Comparison of ENCODE assay signal across 8 cellular contexts in genomic region chr11:119206512-119207299, GRCh38. TPM values are rescaled to one million over a fixed set of nuclear protein-coding genes. Genes with fewer than 3 reads are reported as not detected.
DNase-seq lines count a peak whose midpoint lies in the region; ATAC-seq and TF ChIP-seq lines count a peak whose summit lies in the region.

No MANE protein-coding gene starts in this region.

- no peak for TF ChIP-seq RAD21 in liver (IDR thresholded peaks at IDR 0.05)

- peak overlapping the region; percentile 42 for H3K27ac ChIP-seq in ACC112 (ENCODE audit: low read depth, low read length)
- peak overlapping the region; percentile 90 for H3K27ac ChIP-seq in VCaP
- peak overlapping the region; percentile 83 to 88 for H3K27ac ChIP-seq in liver (ENCODE audit: low read depth in 1 of 2, low read length in 2 of 2)

- TF ChIP-seq CTCF in VCaP (conservative IDR thresholded peaks at IDR 0.05) (no peak), liver (IDR thresholded peaks at IDR 0.05; ENCODE audit: low read depth, low read length, missing input control) (no peak)

- ATAC-seq in GM18909 (IDR thresholded peaks at IDR 0.05; ENCODE audit: poor library complexity, unreplicated experiment) (peak; percentile 25), HG03460 (IDR thresholded peaks at IDR 0.05; ENCODE audit: unreplicated experiment) (peak; percentile 26)

- peak overlapping the region; percentile 59 to 71 for H3K9ac ChIP-seq in liver (ENCODE audit: low read depth in 1 of 2, low read length in 2 of 2)

- peak overlapping the region; percentile 91 for H3K4me3 ChIP-seq in ACC112 (ENCODE audit: low read depth, low read length)
- peak overlapping the region; percentile 91 to 99 (median 94) for H3K4me3 ChIP-seq in liver (ENCODE audit: low read depth in 1 of 3, low read length in 3 of 3)

- DNase-seq in cerebellum (ENCODE audit: low spot score) (peak; percentile 25), inferior parietal cortex (ENCODE audit: extremely low spot score) (no peak)
- DNase-seq in stimulated activated CD4-positive, alpha-beta T cell treated with anti-CD3 and anti-CD28 coated beads, Interleukin-2, amount 100 ng/mL, for 48 hours = peak; percentile 46 to 51

- H3K27me3 ChIP-seq in ACC112 (ENCODE audit: insufficient read depth, low read length) (no peaks in the 10 kb centered on the region), liver (ENCODE audit: control insufficient read depth in 4 of 4, insufficient read depth in 4 of 4, low read length in 3 of 4) (no peaks in the 10 kb centered on the region)

- H3K9me3 ChIP-seq in liver (ENCODE audit: control insufficient read depth in 4 of 4, low read length in 3 of 4) = no peaks in the 10 kb centered on the region

- H2AFZ ChIP-seq in ACC112 (ENCODE audit: low read length, unreplicated experiment) = peak overlapping the region; percentile 55

- H3K4me1 ChIP-seq in ACC112 (ENCODE audit: control insufficient read depth, insufficient read depth, low read length, unreplicated experiment) (peaks cover 6% of the 10 kb centered on the region), liver (ENCODE audit: control insufficient read depth in 4 of 4, insufficient read depth in 4 of 4, low read length in 3 of 4) (peaks cover 3 to 13% (median 11%) of the 10 kb centered on the region in 4 donors)

- 3% methylated on average over 40 of the region's 40 CpGs for WGBS in liver

- H3K79me2 ChIP-seq in ACC112 (ENCODE audit: control insufficient read depth, insufficient read depth, low read length, unreplicated experiment) = peaks cover 47% of the 10 kb centered on the region

- H3K36me3 ChIP-seq in ACC112 (ENCODE audit: insufficient read depth, low read length) (no peaks in the 10 kb centered on the region), liver (ENCODE audit: control insufficient read depth in 4 of 4, insufficient read depth in 3 of 4, low read depth in 1 of 4, low read length in 3 of 4) (no peaks in the 10 kb centered on the region)

TF ChIP-seq in liver, 16 proteins besides CTCF, POLR2A, EP300 and RAD21:
- TF ChIP-seq FOXA2 (IDR thresholded peaks at IDR 0.05) (no peak), TAF1 (conservative IDR thresholded peaks at IDR 0.05) (no peak), REST (IDR thresholded peaks at IDR 0.05) (no peak), EGR1 (IDR thresholded peaks at IDR 0.05; ENCODE audit: low read depth in 2 of 2) (no peak), YY1 (IDR thresholded peaks at IDR 0.05) (no peak), RXRA (IDR thresholded peaks at IDR 0.05) (no peak), MAX (IDR thresholded peaks at IDR 0.05) (no peak)
TF ChIP-seq in liver: peak in this region for 0.

RNA-seq across cellular contexts. Expression of gene CBL, which starts 0.6 kb away (rescaled TPM):
- total RNA-seq in cerebellum (22.0 TPM), liver (1 to 10 TPM; 5.3 to 5.5 TPM)
- 1 to 10 TPM; 1.6 to 1.7 TPM for polyA plus RNA-seq in liver

RNA-seq across cellular contexts. Expression of gene NHERF4, which starts 21.4 kb away (rescaled TPM):
- not detected for total RNA-seq in cerebellum
- under 1 TPM in 1 of 2 donors, not detected in 1; 0.17 TPM for total RNA-seq in liver
- polyA plus RNA-seq in liver = under 1 TPM in 1 of 2 donors, not detected in 1; 0.03 TPM

RNA-seq across cellular contexts. Expression of gene NLRX1, which starts 38.2 kb away (rescaled TPM):
- total RNA-seq in cerebellum (3.6 TPM), liver (10 to 100 TPM; 11.0 to 12.0 TPM)
- 1 to 10 TPM; 4.2 to 9.8 TPM for polyA plus RNA-seq in liver

RNA-seq across cellular contexts. Expression of gene ABCG4, which starts 57.9 kb away (rescaled TPM):
- total RNA-seq in cerebellum (4.0 TPM), liver (under 1 TPM; 0.05 to 0.17 TPM)
- polyA plus RNA-seq in liver = under 1 TPM in 1 of 2 donors, not detected in 1; 0.03 TPM
